ENCODE assay signal across 1 cellular context in the genomic region with DNA sequence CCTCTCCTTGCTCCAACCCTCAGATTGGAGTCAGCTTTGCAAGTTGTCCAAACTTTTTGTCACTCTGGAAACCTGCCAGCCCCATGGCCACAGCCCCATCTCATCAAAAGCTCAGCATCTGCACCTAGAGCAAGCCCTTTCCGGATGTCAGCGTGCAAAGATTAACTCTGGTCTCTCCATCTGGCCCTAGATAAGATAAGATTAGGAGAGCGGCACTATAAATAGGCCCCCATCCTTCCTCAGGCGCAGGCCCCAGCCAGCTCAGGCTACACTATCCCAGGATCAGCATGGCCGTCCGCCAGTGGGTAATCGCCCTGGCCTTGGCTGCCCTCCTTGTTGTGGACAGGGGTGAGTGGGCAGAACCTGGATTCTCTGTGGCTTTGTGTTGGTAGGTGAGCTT.
TF ChIP-seq lines count a peak whose summit lies in the region.

A gene with protein sequence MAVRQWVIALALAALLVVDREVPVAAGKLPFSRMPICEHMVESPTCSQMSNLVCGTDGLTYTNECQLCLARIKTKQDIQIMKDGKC (plus strand): TSS at position 246 of the 400 bp plus-strand sequence. CDS start 42 bp downstream, at position 288.

TF ChIP-seq in K562, 482 proteins besides CTCF, POLR2A, EP300 and RAD21 (continued from another document and continues in another):
- TF ChIP-seq, protein P1, sequence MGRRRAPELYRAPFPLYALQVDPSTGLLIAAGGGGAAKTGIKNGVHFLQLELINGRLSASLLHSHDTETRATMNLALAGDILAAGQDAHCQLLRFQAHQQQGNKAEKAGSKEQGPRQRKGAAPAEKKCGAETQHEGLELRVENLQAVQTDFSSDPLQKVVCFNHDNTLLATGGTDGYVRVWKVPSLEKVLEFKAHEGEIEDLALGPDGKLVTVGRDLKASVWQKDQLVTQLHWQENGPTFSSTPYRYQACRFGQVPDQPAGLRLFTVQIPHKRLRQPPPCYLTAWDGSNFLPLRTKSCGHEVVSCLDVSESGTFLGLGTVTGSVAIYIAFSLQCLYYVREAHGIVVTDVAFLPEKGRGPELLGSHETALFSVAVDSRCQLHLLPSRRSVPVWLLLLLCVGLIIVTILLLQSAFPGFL (CRISPR knock-in tag; IDR thresholded peaks at IDR 0.05) = no peak
- no peak for TF ChIP-seq NR2C1 (IDR thresholded peaks at IDR 0.05)
- TF ChIP-seq NR2C1 (tag; IDR thresholded peaks at IDR 0.05) = peak; percentile 54
- peak; percentile 62 for TF ChIP-seq POLR2G (IDR thresholded peaks at IDR 0.05; ENCODE audit: low read depth, low read length)
- TF ChIP-seq MYC (IDR thresholded peaks at IDR 0.05; ENCODE audit: low read depth, low read length) = peak; percentile 66
- TF ChIP-seq MYC (CRISPR knock-in tag; IDR thresholded peaks at IDR 0.05; ENCODE audit: borderline replicate concordance, low read depth) = no peak
- no peak for TF ChIP-seq STAG1 (CRISPR knock-in tag; IDR thresholded peaks at IDR 0.05; ENCODE audit: borderline replicate concordance)
- peak; percentile 47; the same call in 1 of the 2 replicates for TF ChIP-seq JUN (IDR thresholded peaks at IDR 0.05; ENCODE audit: borderline replicate concordance, low read depth, low read length)
- TF ChIP-seq JUN (CRISPR knock-in tag; IDR thresholded peaks at IDR 0.05; ENCODE audit: borderline replicate concordance) = no peak
- no peak for TF ChIP-seq CHD4 (IDR thresholded peaks at IDR 0.05; ENCODE audit: insufficient read depth, insufficient replicate concordance, low read depth, low read length, poor library complexity, severe bottlenecking)
- peak; percentile 82 for TF ChIP-seq RNF2 (IDR thresholded peaks at IDR 0.05)
- no peak for TF ChIP-seq ZNF778 (CRISPR knock-in tag; IDR thresholded peaks at IDR 0.05)
- TF ChIP-seq, protein P2, sequence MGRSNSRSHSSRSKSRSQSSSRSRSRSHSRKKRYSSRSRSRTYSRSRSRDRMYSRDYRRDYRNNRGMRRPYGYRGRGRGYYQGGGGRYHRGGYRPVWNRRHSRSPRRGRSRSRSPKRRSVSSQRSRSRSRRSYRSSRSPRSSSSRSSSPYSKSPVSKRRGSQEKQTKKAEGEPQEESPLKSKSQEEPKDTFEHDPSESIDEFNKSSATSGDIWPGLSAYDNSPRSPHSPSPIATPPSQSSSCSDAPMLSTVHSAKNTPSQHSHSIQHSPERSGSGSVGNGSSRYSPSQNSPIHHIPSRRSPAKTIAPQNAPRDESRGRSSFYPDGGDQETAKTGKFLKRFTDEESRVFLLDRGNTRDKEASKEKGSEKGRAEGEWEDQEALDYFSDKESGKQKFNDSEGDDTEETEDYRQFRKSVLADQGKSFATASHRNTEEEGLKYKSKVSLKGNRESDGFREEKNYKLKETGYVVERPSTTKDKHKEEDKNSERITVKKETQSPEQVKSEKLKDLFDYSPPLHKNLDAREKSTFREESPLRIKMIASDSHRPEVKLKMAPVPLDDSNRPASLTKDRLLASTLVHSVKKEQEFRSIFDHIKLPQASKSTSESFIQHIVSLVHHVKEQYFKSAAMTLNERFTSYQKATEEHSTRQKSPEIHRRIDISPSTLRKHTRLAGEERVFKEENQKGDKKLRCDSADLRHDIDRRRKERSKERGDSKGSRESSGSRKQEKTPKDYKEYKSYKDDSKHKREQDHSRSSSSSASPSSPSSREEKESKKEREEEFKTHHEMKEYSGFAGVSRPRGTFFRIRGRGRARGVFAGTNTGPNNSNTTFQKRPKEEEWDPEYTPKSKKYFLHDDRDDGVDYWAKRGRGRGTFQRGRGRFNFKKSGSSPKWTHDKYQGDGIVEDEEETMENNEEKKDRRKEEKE (IDR thresholded peaks at IDR 0.05; ENCODE audit: borderline replicate concordance in 1 of 2, control insufficient read depth in 1 of 2, low read depth in 2 of 2, low read length in 1 of 2) = no peak
- peak; percentile 71; the same call in 1 of the 2 replicates for TF ChIP-seq DMBX1 (CRISPR knock-in tag; IDR thresholded peaks at IDR 0.05; ENCODE audit: borderline replicate concordance)
- TF ChIP-seq ZKSCAN1 (IDR thresholded peaks at IDR 0.05; ENCODE audit: low read depth, low read length) = no peak
- TF ChIP-seq RBM15 (IDR thresholded peaks at IDR 0.05; ENCODE audit: insufficient read depth, low read length) = no peak
- peak; percentile 90 for TF ChIP-seq ETV5 (CRISPR knock-in tag; IDR thresholded peaks at IDR 0.05; ENCODE audit: low read depth)
- no peak for TF ChIP-seq HNRNPK (IDR thresholded peaks at IDR 0.05; ENCODE audit: low read depth, low read length, poor library complexity, severe bottlenecking)
- TF ChIP-seq, protein P3, sequence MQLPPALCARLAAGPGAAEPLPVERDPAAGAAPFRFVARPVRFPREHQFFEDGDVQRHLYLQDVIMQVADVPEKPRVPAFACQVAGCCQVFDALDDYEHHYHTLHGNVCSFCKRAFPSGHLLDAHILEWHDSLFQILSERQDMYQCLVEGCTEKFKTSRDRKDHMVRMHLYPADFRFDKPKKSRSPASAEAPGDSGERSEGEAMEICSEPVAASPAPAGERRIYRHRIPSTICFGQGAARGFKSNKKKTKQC (CRISPR knock-in tag; IDR thresholded peaks at IDR 0.05) = no peak
- TF ChIP-seq, protein P4, sequence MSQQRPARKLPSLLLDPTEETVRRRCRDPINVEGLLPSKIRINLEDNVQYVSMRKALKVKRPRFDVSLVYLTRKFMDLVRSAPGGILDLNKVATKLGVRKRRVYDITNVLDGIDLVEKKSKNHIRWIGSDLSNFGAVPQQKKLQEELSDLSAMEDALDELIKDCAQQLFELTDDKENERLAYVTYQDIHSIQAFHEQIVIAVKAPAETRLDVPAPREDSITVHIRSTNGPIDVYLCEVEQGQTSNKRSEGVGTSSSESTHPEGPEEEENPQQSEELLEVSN (IDR thresholded peaks at IDR 0.05; ENCODE audit: borderline replicate concordance in 1 of 2, extremely low read depth in 1 of 2, insufficient read depth in 1 of 2, insufficient read length in 1 of 2, low read depth in 1 of 2, low read length in 1 of 2, poor library complexity in 1 of 2, severe bottlenecking in 1 of 2) = no peak
- TF ChIP-seq CREM (IDR thresholded peaks at IDR 0.05; ENCODE audit: low read depth) = peak; percentile 63; the same call in 1 of the 2 replicates
- TF ChIP-seq SP2 (IDR thresholded peaks at IDR 0.05; ENCODE audit: extremely low read depth, low read depth, low read length, poor library complexity, severe bottlenecking) = no peak
- TF ChIP-seq KAT7 (CRISPR knock-in tag; IDR thresholded peaks at IDR 0.05; ENCODE audit: borderline replicate concordance) = no peak
- no peak for TF ChIP-seq IFI16 (CRISPR knock-in tag; IDR thresholded peaks at IDR 0.05)
- peak; percentile 56; the same call in 1 of the 2 replicates for TF ChIP-seq EP400 (IDR thresholded peaks at IDR 0.05)
- TF ChIP-seq, protein P5, sequence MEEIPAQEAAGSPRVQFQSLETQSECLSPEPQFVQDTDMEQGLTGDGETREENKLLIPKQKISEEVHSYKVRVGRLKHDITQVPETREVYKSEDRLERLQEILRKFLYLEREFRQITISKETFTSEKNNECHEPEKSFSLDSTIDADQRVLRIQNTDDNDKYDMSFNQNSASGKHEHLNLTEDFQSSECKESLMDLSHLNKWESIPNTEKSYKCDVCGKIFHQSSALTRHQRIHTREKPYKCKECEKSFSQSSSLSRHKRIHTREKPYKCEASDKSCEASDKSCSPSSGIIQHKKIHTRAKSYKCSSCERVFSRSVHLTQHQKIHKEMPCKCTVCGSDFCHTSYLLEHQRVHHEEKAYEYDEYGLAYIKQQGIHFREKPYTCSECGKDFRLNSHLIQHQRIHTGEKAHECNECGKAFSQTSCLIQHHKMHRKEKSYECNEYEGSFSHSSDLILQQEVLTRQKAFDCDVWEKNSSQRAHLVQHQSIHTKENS (CRISPR knock-in tag; IDR thresholded peaks at IDR 0.05) = no peak
- TF ChIP-seq, protein P6, sequence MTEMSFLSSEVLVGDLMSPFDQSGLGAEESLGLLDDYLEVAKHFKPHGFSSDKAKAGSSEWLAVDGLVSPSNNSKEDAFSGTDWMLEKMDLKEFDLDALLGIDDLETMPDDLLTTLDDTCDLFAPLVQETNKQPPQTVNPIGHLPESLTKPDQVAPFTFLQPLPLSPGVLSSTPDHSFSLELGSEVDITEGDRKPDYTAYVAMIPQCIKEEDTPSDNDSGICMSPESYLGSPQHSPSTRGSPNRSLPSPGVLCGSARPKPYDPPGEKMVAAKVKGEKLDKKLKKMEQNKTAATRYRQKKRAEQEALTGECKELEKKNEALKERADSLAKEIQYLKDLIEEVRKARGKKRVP (CRISPR knock-in tag; IDR thresholded peaks at IDR 0.05) = peak; percentile 52; the same call in 1 of the 2 replicates
- TF ChIP-seq ELF4 (CRISPR knock-in tag; IDR thresholded peaks at IDR 0.05) = no peak
- TF ChIP-seq SLC30A9 (CRISPR knock-in tag; IDR thresholded peaks at IDR 0.05) = no peak
- TF ChIP-seq MEF2A (IDR thresholded peaks at IDR 0.05; ENCODE audit: control insufficient read depth, low read depth, low read length) = peak; percentile 94
- peak; percentile 85 for TF ChIP-seq CCNT2 (IDR thresholded peaks at IDR 0.05; ENCODE audit: borderline replicate concordance, extremely low read depth, insufficient read length, low read depth, low read length)
- TF ChIP-seq ZNF584 (CRISPR knock-in tag; IDR thresholded peaks at IDR 0.05; ENCODE audit: low read depth) = peak; percentile 80; the same call in 1 of the 2 replicates
- TF ChIP-seq TEAD1 (CRISPR knock-in tag; IDR thresholded peaks at IDR 0.05) = peak in 1 of 2 experiments; percentile 59; a peak in 1 of 4 replicates
- no peak for TF ChIP-seq SETDB1 (IDR thresholded peaks at IDR 0.05; ENCODE audit: low read length)
- TF ChIP-seq, protein P7, sequence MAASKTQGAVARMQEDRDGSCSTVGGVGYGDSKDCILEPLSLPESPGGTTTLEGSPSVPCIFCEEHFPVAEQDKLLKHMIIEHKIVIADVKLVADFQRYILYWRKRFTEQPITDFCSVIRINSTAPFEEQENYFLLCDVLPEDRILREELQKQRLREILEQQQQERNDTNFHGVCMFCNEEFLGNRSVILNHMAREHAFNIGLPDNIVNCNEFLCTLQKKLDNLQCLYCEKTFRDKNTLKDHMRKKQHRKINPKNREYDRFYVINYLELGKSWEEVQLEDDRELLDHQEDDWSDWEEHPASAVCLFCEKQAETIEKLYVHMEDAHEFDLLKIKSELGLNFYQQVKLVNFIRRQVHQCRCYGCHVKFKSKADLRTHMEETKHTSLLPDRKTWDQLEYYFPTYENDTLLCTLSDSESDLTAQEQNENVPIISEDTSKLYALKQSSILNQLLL (CRISPR knock-in tag; IDR thresholded peaks at IDR 0.05; ENCODE audit: borderline replicate concordance) = no peak
- TF ChIP-seq GATAD2B (IDR thresholded peaks at IDR 0.05; ENCODE audit: borderline replicate concordance) = peak; percentile 60; the same call in 1 of the 2 replicates
- TF ChIP-seq ZNF24 (IDR thresholded peaks at IDR 0.05) = no peak
- peak; percentile 38; the same call in 1 of the 2 replicates for TF ChIP-seq MYNN (IDR thresholded peaks at IDR 0.05)
- TF ChIP-seq MYNN (CRISPR knock-in tag; IDR thresholded peaks at IDR 0.05) = no peak
- TF ChIP-seq, protein P8, sequence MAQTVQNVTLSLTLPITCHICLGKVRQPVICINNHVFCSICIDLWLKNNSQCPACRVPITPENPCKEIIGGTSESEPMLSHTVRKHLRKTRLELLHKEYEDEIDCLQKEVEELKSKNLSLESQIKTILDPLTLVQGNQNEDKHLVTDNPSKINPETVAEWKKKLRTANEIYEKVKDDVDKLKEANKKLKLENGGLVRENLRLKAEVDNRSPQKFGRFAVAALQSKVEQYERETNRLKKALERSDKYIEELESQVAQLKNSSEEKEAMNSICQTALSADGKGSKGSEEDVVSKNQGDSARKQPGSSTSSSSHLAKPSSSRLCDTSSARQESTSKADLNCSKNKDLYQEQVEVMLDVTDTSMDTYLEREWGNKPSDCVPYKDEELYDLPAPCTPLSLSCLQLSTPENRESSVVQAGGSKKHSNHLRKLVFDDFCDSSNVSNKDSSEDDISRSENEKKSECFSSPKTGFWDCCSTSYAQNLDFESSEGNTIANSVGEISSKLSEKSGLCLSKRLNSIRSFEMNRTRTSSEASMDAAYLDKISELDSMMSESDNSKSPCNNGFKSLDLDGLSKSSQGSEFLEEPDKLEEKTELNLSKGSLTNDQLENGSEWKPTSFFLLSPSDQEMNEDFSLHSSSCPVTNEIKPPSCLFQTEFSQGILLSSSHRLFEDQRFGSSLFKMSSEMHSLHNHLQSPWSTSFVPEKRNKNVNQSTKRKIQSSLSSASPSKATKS (CRISPR knock-in tag; IDR thresholded peaks at IDR 0.05) = no peak
- peak; percentile 51; the same call in 1 of the 2 replicates for TF ChIP-seq MBD2 (IDR thresholded peaks at IDR 0.05; ENCODE audit: borderline replicate concordance, low read depth)
- no peak for TF ChIP-seq POU5F1 (IDR thresholded peaks at IDR 0.05; ENCODE audit: borderline replicate concordance, low read depth, low read length, partially characterized antibody)
- no peak for TF ChIP-seq NELFE (IDR thresholded peaks at IDR 0.05; ENCODE audit: insufficient read depth, insufficient read length)
- TF ChIP-seq, protein P9, sequence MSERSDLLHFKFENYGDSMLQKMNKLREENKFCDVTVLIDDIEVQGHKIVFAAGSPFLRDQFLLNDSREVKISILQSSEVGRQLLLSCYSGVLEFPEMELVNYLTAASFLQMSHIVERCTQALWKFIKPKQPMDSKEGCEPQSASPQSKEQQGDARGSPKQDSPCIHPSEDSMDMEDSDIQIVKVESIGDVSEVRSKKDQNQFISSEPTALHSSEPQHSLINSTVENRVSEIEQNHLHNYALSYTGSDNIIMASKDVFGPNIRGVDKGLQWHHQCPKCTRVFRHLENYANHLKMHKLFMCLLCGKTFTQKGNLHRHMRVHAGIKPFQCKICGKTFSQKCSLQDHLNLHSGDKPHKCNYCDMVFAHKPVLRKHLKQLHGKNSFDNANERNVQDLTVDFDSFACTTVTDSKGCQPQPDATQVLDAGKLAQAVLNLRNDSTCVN (CRISPR knock-in tag; IDR thresholded peaks at IDR 0.05) = no peak
- TF ChIP-seq TBP (optimal IDR thresholded peaks at IDR 0.05; ENCODE audit: low read depth, low read length) = peak; percentile 45
- peak; percentile 58 for TF ChIP-seq FOSL1 (tag; conservative IDR thresholded peaks at IDR 0.05)
- TF ChIP-seq, protein P10, sequence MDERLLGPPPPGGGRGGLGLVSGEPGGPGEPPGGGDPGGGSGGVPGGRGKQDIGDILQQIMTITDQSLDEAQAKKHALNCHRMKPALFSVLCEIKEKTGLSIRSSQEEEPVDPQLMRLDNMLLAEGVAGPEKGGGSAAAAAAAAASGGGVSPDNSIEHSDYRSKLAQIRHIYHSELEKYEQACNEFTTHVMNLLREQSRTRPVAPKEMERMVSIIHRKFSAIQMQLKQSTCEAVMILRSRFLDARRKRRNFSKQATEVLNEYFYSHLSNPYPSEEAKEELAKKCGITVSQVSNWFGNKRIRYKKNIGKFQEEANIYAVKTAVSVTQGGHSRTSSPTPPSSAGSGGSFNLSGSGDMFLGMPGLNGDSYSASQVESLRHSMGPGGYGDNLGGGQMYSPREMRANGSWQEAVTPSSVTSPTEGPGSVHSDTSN (CRISPR knock-in tag; IDR thresholded peaks at IDR 0.05; ENCODE audit: low read depth) = no peak
- TF ChIP-seq, protein P10 (tag; conservative IDR thresholded peaks at IDR 0.05; ENCODE audit: low read depth) = peak; percentile 60; the same call in 1 of the 2 replicates
